19 cellular contexts compared by ENCODE assay signal in the genomic region with DNA sequence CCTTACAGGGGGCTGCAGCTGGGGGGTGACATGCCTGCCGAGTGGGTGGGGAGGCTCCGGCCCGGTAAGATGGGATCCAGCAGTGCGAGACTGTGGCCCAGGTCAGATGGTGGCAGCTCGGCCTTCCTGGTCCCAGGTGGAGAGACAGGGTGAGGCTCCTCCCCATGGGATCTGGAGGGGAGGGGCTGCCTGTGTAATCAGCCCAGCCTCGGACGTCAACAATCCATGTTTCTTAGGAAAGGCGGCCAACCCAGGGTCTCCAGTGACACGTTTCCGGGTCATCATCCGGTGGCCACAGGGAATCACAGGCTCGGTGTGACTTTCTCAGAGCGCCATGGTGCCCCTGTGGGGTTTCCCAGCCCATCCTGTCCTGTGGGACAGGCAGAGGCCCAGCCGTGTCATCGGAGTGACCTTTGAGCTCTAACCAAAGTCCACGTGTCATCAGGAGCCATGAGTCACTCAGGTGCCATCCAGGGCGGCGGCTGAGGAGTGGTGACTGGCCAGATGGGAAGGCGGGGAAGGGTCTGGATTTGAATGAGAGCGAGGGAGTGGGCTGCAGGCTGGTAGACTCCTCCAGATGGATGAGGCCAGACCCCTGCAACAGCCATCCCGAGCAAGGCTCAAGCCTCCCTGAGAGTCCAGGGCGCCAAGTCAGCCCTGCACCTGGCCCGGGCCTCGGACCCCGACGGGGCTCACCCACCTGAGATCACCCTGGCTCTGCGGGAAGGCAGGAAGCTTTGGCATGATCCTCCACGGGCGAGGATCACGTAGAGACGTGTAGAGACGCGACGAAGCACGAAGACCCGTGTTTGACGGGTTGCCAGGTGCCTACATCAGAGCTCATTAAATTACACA. TPM values are rescaled to one million over a fixed set of nuclear protein-coding genes. Genes with fewer than 3 reads are reported as not detected.
DNase-seq lines count a peak whose midpoint lies in the region; ATAC-seq, FAIRE-seq and TF ChIP-seq lines count a peak whose summit lies in the region.
"Had no signal": no experiment of that assay in that cellular context is flagged by ENCODE, and none has a peak within 500 bp of the region (broad histone marks: within the 10 kb centered on the region; RNA-seq: fewer than 3 reads in every experiment).

No MANE protein-coding gene starts in this region.

- peaks cover 21% of the 10 kb centered on the region; the same call in 1 of the 2 replicates for H4K20me1 ChIP-seq in BLaER1

- H3K4me1 ChIP-seq in BLaER1 = peaks cover 43% of the 10 kb centered on the region

- H3K36me3 ChIP-seq in BLaER1 (no peaks in the 10 kb centered on the region), bronchial epithelial cell (ENCODE audit: control insufficient read depth, insufficient read depth, low read length) (no peaks in the 10 kb centered on the region)

- TF ChIP-seq CTCF in bronchial epithelial cell (IDR thresholded peaks at IDR 0.05; ENCODE audit: insufficient read depth, low read length, severe bottlenecking) (no peak), endothelial cell (IDR thresholded peaks at IDR 0.05; ENCODE audit: unreplicated experiment) (no peak)

- no peak overlapping the region for H3K9ac ChIP-seq in BLaER1

- peaks cover 5% of the 10 kb centered on the region for H3K36me3 Mint-ChIP-seq in endothelial cell (ENCODE audit: low read depth, unreplicated experiment)

- ATAC-seq in HG03139 (IDR thresholded peaks at IDR 0.05; ENCODE audit: unreplicated experiment) (no peak), GM18858 (IDR thresholded peaks at IDR 0.05; ENCODE audit: unreplicated experiment) (no peak)
- ATAC-seq: stimulated activated naive B cell treated with anti-CD40 and anti-IgM and Interleukin-4, amounts not matched to agents 10 μg/mL and 1 μg/mL and 100 μg/mL, for 72 hours had no signal

- 0 out of 2 replicates have a peak overlapping the region, but pooled peaks have one; percentile 68 for H3K27ac ChIP-seq in BLaER1

- no peak overlapping the region for H3K27ac Mint-ChIP-seq in endothelial cell (ENCODE audit: unreplicated experiment)
- H3K27ac Mint-ChIP-seq: activated CD4-positive, alpha-beta memory T cell treated with anti-CD3 and anti-CD28 coated beads, Interleukin-2, amount 10 ng/mL, durations not matched to agents 7 days and 5 days; stimulated activated naive B cell treated with anti-CD40 and anti-IgM and Interleukin-4, amounts not matched to agents 10 μg/mL and 1 μg/mL and 100 μg/mL, for 72 hours; T-helper 2 cell treated with Interferon-gamma antibody and Interleukin-4, amounts not matched to agents 5 μg/mL and 100 μg/mL, for 36 hours had no signal

- H3K9me3 ChIP-seq in BLaER1 = peaks cover 4% of the 10 kb centered on the region; the same call in 1 of the 2 replicates

- H3K4me3 Mint-ChIP-seq in endothelial cell (ENCODE audit: unreplicated experiment) = no peak overlapping the region
- H3K4me3 Mint-ChIP-seq: activated CD4-positive, alpha-beta memory T cell treated with anti-CD3 and anti-CD28 coated beads, Interleukin-2, amount 10 ng/mL, durations not matched to agents 7 days and 5 days; stimulated activated naive B cell treated with anti-CD40 and anti-IgM and Interleukin-4, amounts not matched to agents 10 μg/mL and 1 μg/mL and 100 μg/mL, for 72 hours; T-helper 2 cell treated with Interferon-gamma antibody and Interleukin-4, amounts not matched to agents 5 μg/mL and 100 μg/mL, for 36 hours had no signal

- peaks cover 22% of the 10 kb centered on the region for H3K4me1 Mint-ChIP-seq in endothelial cell (ENCODE audit: unreplicated experiment)

- no peak overlapping the region for H3K4me2 ChIP-seq in BLaER1

- peaks cover 11% of the 10 kb centered on the region for H3K27me3 Mint-ChIP-seq in endothelial cell (ENCODE audit: unreplicated experiment)

- H3K4me3 ChIP-seq in BLaER1 (no peak overlapping the region), bronchial epithelial cell (ENCODE audit: low read depth, low read length) (no peak overlapping the region)

- H3K27me3 ChIP-seq in BLaER1 (peaks cover 30% of the 10 kb centered on the region), bronchial epithelial cell (ENCODE audit: control insufficient read depth, insufficient read depth, low read length) (peaks cover 2% of the 10 kb centered on the region)

- DNase-seq in HT-29 (ENCODE audit: low spot score) = peak; percentile 88
- DNase-seq in bronchial epithelial cell (ENCODE audit: low read depth) = peak; percentile 40
- DNase-seq in mucosa of gallbladder (ENCODE audit: low spot score) = peak; percentile 87
- DNase-seq in NCI-H446 (lab: John Stamatoyannopoulos, UW) = no peak
- DNase-seq in endothelial cell (ENCODE audit: low spot score) = no peak
- DNase-seq: activated CD4-positive, alpha-beta memory T cell treated with anti-CD3 and anti-CD28 coated beads, Interleukin-2, amount 10 ng/mL, durations not matched to agents 7 days and 5 days; activated naive CD4-positive, alpha-beta T cell; caudate nucleus; DMS79; erythroblast; mammary epithelial cell; NCI-H2171; stimulated activated CD4-positive, alpha-beta T cell treated with anti-CD3 and anti-CD28 coated beads, Interleukin-2, amount 100 ng/mL, for 48 hours; stimulated activated naive B cell treated with anti-CD40 and anti-IgM and Interleukin-4, amounts not matched to agents 10 μg/mL and 1 μg/mL and 100 μg/mL, for 72 hours had no signal

- H3K9me3 Mint-ChIP-seq in endothelial cell (ENCODE audit: unreplicated experiment) = no peaks in the 10 kb centered on the region
- H3K9me3 Mint-ChIP-seq: activated CD4-positive, alpha-beta memory T cell treated with anti-CD3 and anti-CD28 coated beads, Interleukin-2, amount 10 ng/mL, durations not matched to agents 7 days and 5 days; T-helper 2 cell treated with Interferon-gamma antibody and Interleukin-4, amounts not matched to agents 5 μg/mL and 100 μg/mL, for 36 hours had no signal

- FAIRE-seq in bronchial epithelial cell (lab: Jason Lieb, UNC) = no peak

RNA-seq across cellular contexts. Expression of gene HES4, which starts 6.6 kb away (rescaled TPM):
- total RNA-seq in HT-29 (2014; rRNA removed; shearing (Covaris generic)) = 110 and 139 TPM in 2 replicates
- total RNA-seq in bronchial epithelial cell (42.6 and 83.5 TPM in 2 replicates), mucosa of gallbladder (25.6 TPM), endothelial cell (ENCODE audit: unreplicated experiment) (144 TPM)

RNA-seq across cellular contexts. Expression of gene ISG15, which starts 6.8 kb away (rescaled TPM):
- total RNA-seq in HT-29 (2014; rRNA removed; shearing (Covaris generic)) = 706 and 895 TPM in 2 replicates
- total RNA-seq in bronchial epithelial cell = 18.2 and 25.7 TPM in 2 replicates
- 41.5 TPM for total RNA-seq in mucosa of gallbladder
- 33.3 TPM for total RNA-seq in endothelial cell (ENCODE audit: unreplicated experiment)

RNA-seq across cellular contexts. Expression of gene AGRN, which starts 13.4 kb away (rescaled TPM):
- 683 and 894 TPM in 2 replicates for total RNA-seq in HT-29 (2014; rRNA removed; shearing (Covaris generic))
- total RNA-seq in bronchial epithelial cell (117 and 132 TPM in 2 replicates), mucosa of gallbladder (311 TPM), endothelial cell (ENCODE audit: unreplicated experiment) (374 TPM)

RNA-seq across cellular contexts. Expression of gene PERM1, which starts 24.6 kb away (rescaled TPM):
- 0.03 TPM in 1 of 2 replicates, not detected in the other for total RNA-seq in HT-29 (2014; rRNA removed; shearing (Covaris generic))
- under 0.01 TPM in 1 of 2 replicates, not detected in the other for total RNA-seq in bronchial epithelial cell
- total RNA-seq in mucosa of gallbladder = 0.35 TPM
- not detected for total RNA-seq in endothelial cell (ENCODE audit: unreplicated experiment)
- total RNA-seq: activated CD4-positive, alpha-beta memory T cell treated with anti-CD3 and anti-CD28 coated beads, Interleukin-2, amount 10 ng/mL, durations not matched to agents 7 days and 5 days; mammary epithelial cell; pulmonary artery endothelial cell had no signal

RNA-seq across cellular contexts. Expression of gene PLEKHN1, which starts 40.2 kb away (rescaled TPM):
- 2.4 and 9.3 TPM in 2 replicates for total RNA-seq in HT-29 (2014; rRNA removed; shearing (Covaris generic))
- 1.6 and 5.4 TPM in 2 replicates for total RNA-seq in bronchial epithelial cell
- 1.8 TPM for total RNA-seq in mucosa of gallbladder
- not detected for total RNA-seq in endothelial cell (ENCODE audit: unreplicated experiment)

Comparison
In these comparisons a context has a peak if more than half of its experiments do, and no peak if none do; other contexts are left out.
1. DNase-seq: peak in HT-29 (single experiment), bronchial epithelial cell (single experiment) and mucosa of gallbladder (single experiment); none in NCI-H446 (0 of 2) and endothelial cell (single experiment).
2. RNA of gene ISG15, which starts 6.8 kb away (total RNA-seq): 706 to 895 TPM in HT-29; 41.5 TPM in mucosa of gallbladder (single experiment), 33.3 TPM in endothelial cell (single experiment) and 18.2 to 25.7 TPM in bronchial epithelial cell; every median in the first group is over 10 times any median in the second.